In genomic region chr2:237181844-237182243, GRCh38 we compare ENCODE assay signal across 14 cellular contexts.
DNase-seq lines count a peak whose midpoint lies in the region; ATAC-seq, FAIRE-seq and TF ChIP-seq lines count a peak whose summit lies in the region.
"Had no signal": no experiment of that assay in that cellular context is flagged by ENCODE, and none has a peak within 500 bp of the region (broad histone marks: within the 10 kb centered on the region; RNA-seq: fewer than 3 reads in every experiment).

No MANE protein-coding gene starts in this region.

- intact Hi-C loops in pancreas (cut with DNase I), result no loop called here

- 26% methylated on average over 4 of the region's 4 CpGs for WGBS in SK-N-SH (ENCODE audit: low lambda C conversion rate)
- 61% methylated on average over 4 of the region's 4 CpGs for WGBS in pancreas, 2 donors

- no peaks in the 10 kb centered on the region for H3K79me2 ChIP-seq in SK-N-SH (ENCODE audit: insufficient read depth)

- H3K4me1 ChIP-seq in SK-N-SH (ENCODE audit: control insufficient read depth in 1 of 2, insufficient read depth in 2 of 2, low read depth in 1 of 2, low read length in 1 of 2), result 0 out of 4 replicates have a peak, but pooled peaks cover 0 to 2% of the 10 kb centered on the region in 2 experiments
- no peaks in the 10 kb centered on the region for H3K4me1 ChIP-seq in pancreas

- H3K9ac ChIP-seq in SK-N-SH, result peak overlapping the region; percentile 57; the same call in 1 of the 2 replicates

- H3K4me3 ChIP-seq in AG09309 (ENCODE audit: control insufficient read depth, low read depth, low read length) (no peak overlapping the region), SK-N-SH (ENCODE audit: low read depth in 2 of 2, low read length in 1 of 2) (no peak overlapping the region), fibroblast of the aortic adventitia (ENCODE audit: low read depth, low read length) (no peak overlapping the region), pancreas (no peak overlapping the region)

- DNase-seq in AG09309 (ENCODE audit: low read depth), result peak; percentile 84
- no peak for DNase-seq in SK-N-SH
- DNase-seq in fibroblast of the aortic adventitia (ENCODE audit: low read depth), result peak; percentile 87
- no peak for DNase-seq in pancreas
- DNase-seq in activated CD8-positive, alpha-beta memory T cell treated with anti-CD3 and anti-CD28 coated beads for 24 hours, result no peak
- DNase-seq in activated naive CD4-positive, alpha-beta T cell treated with Interleukin-2 at 50 U/mL for 16 hours, result no peak
- DNase-seq: activated T-cell treated with anti-CD3 and anti-CD28 coated beads, Interleukin-2, amount 50 U/mL, for 1 hour; CD4-positive, alpha-beta T cell; NCI-H526 treated with DMSO at 0.1 percent for 48 hours; stimulated activated CD4-positive, alpha-beta T cell treated with anti-CD3 and anti-CD28 coated beads, Interleukin-12 subunit alpha, Interleukin-12 subunit beta, amount 100 ng/mL, for 4 hours; stimulated activated naive CD8-positive, alpha-beta T cell treated with anti-CD3 and anti-CD28 coated beads, Interleukin-15, Interleukin-2, amounts not matched to agents 100 U/mL and 50 U/mL, for 24 hours; T-helper 9 cell had no signal

- H3K9me3 ChIP-seq in SK-N-SH (no peaks in the 10 kb centered on the region), pancreas (no peaks in the 10 kb centered on the region)

- H4K20me1 ChIP-seq in SK-N-SH (ENCODE audit: insufficient read depth), result no peaks in the 10 kb centered on the region

- ATAC-seq in pancreas (peak in 3 of 4 donors; percentile 51 to 73 (median 55)), GM21723 (IDR thresholded peaks at IDR 0.05; ENCODE audit: unreplicated experiment) (no peak), HG02623 (IDR thresholded peaks at IDR 0.05; ENCODE audit: unreplicated experiment) (no peak)
- ATAC-seq: stimulated activated naive CD8-positive, alpha-beta T cell treated with anti-CD3 and anti-CD28 coated beads, Interleukin-15, Interleukin-2, amounts not matched to agents 100 U/mL and 50 U/mL, for 24 hours had no signal

- TF ChIP-seq CTCF in AG09309 (IDR thresholded peaks at IDR 0.05; ENCODE audit: control insufficient read depth, insufficient read depth, low read depth, low read length, missing control alignments) (no peak), SK-N-SH (IDR thresholded peaks at IDR 0.05) (no peak), fibroblast of the aortic adventitia (IDR thresholded peaks at IDR 0.05; ENCODE audit: insufficient read depth, low read length) (no peak), pancreas (IDR thresholded peaks at IDR 0.05) (no peak)

- H2AFZ ChIP-seq in SK-N-SH (ENCODE audit: low read depth), result no peak overlapping the region

- no peak for FAIRE-seq in pancreas (lab: Jason Lieb, UNC)

- no peaks in the 10 kb centered on the region for H3K27me3 ChIP-seq in SK-N-SH (ENCODE audit: insufficient read depth)
- H3K27me3 ChIP-seq in pancreas, result no peaks in the 10 kb centered on the region

- POLR2A ChIA-PET in SK-N-SH (lab: Yijun Ruan, JAX), result no interaction called here

- H3F3A ChIP-seq in SK-N-SH (replicated peaks; ENCODE audit: insufficient read depth), result no peaks in the 10 kb centered on the region

- no peak for TF ChIP-seq RAD21 in SK-N-SH (IDR thresholded peaks at IDR 0.05; ENCODE audit: low read length)

- no peak overlapping the region for H3K4me2 ChIP-seq in SK-N-SH

- H3K36me3 ChIP-seq in SK-N-SH (replicated peaks in 1 of 2; ENCODE audit: control insufficient read depth in 1 of 2, insufficient read depth in 2 of 2, low read length in 1 of 2) (no peaks in the 10 kb centered on the region), pancreas (no peaks in the 10 kb centered on the region)

- TF ChIP-seq EP300 in SK-N-SH (IDR thresholded peaks at IDR 0.05; ENCODE audit: borderline replicate concordance in 1 of 2, low read depth in 1 of 2, low read length in 1 of 2), result no peak

- no peaks in the 10 kb centered on the region for H3K9me2 ChIP-seq in SK-N-SH

- H3K27ac ChIP-seq in SK-N-SH (ENCODE audit: low read depth in 2 of 2, low read length in 1 of 2) (peak overlapping the region in 1 of 2 experiments; percentile 87; a peak in 2 of 4 replicates), pancreas (no peak overlapping the region)

- CTCF ChIA-PET in SK-N-SH (lab: Yijun Ruan, JAX), result interaction anchor here (1.1 to 1.3 kb wide), 2 partner anchors 9 to 390 kb away, joined by 3 read pairs; no protein-coding TSS in a partner anchor

TF ChIP-seq in SK-N-SH, 30 proteins besides CTCF, POLR2A, EP300 and RAD21 (continues in another document):
- TF ChIP-seq SMC3 (IDR thresholded peaks at IDR 0.05; ENCODE audit: low read depth, low read length), result no peak
- TF ChIP-seq ELF1 (IDR thresholded peaks at IDR 0.05), result no peak
- no peak for TF ChIP-seq MAX (IDR thresholded peaks at IDR 0.05; ENCODE audit: low read depth)
- TF ChIP-seq MXI1 (IDR thresholded peaks at IDR 0.05; ENCODE audit: low read depth, low read length), result no peak
- no peak for TF ChIP-seq NRF1 (IDR thresholded peaks at IDR 0.05; ENCODE audit: low read depth, low read length)
- TF ChIP-seq TEAD4 (IDR thresholded peaks at IDR 0.05; ENCODE audit: borderline replicate concordance, insufficient read depth), result no peak
- TF ChIP-seq REST (IDR thresholded peaks at IDR 0.05; ENCODE audit: low read depth, low read length), result no peak
- TF ChIP-seq FOSL2 (IDR thresholded peaks at IDR 0.05; ENCODE audit: borderline replicate concordance, low read depth), result peak; percentile 68
- TF ChIP-seq TCF12 (IDR thresholded peaks at IDR 0.05), result peak; percentile 34; the same call in 1 of the 2 replicates
- no peak for TF ChIP-seq USF1 (IDR thresholded peaks at IDR 0.05; ENCODE audit: borderline replicate concordance, low read depth)
- TF ChIP-seq CHD2 (IDR thresholded peaks at IDR 0.05; ENCODE audit: low read length, partially characterized antibody), result no peak
- no peak for TF ChIP-seq FOXJ3 (CRISPR knock-in tag; IDR thresholded peaks at IDR 0.05)
- TF ChIP-seq ZBTB33 (IDR thresholded peaks at IDR 0.05; ENCODE audit: borderline replicate concordance, low read depth), result no peak
- TF ChIP-seq GATA2 (CRISPR knock-in tag; IDR thresholded peaks at IDR 0.05), result no peak
- no peak for TF ChIP-seq FOXM1 (IDR thresholded peaks at IDR 0.05; ENCODE audit: low read depth)
- no peak for TF ChIP-seq RFX5 (IDR thresholded peaks at IDR 0.05; ENCODE audit: low read length)
- peak; percentile 59 for TF ChIP-seq JUND (IDR thresholded peaks at IDR 0.05)

Comparison
In these comparisons a context has a peak if more than half of its experiments do, and no peak if none do; other contexts are left out.
1. DNase-seq: peak in AG09309 (single experiment) and fibroblast of the aortic adventitia (single experiment); none in SK-N-SH (single experiment), pancreas (0 of 6), activated CD8-positive, alpha-beta memory T cell treated with anti-CD3 and anti-CD28 coated beads for 24 hours (single experiment) and activated naive CD4-positive, alpha-beta T cell treated with Interleukin-2 at 50 U/mL for 16 hours (single experiment).
2. ATAC-seq: peak in pancreas (3 of 4); none in GM21723 (single experiment) and HG02623 (single experiment).